32 cellular contexts compared by ENCODE assay signal in genomic region chr1:64546018-64546417, GRCh38.
DNase-seq lines count a peak whose midpoint lies in the region; FAIRE-seq and TF ChIP-seq lines count a peak whose summit lies in the region.
"Had no signal": no experiment of that assay in that cellular context is flagged by ENCODE, and none has a peak within 500 bp of the region (broad histone marks: within the 10 kb centered on the region; RNA-seq: fewer than 3 reads in every experiment).

No MANE protein-coding gene starts in this region.

- H4K5ac ChIP-seq in H1 (ENCODE audit: insufficient read length, low read depth, low read length), result no peak overlapping the region

- no peaks in the 10 kb centered on the region for H3K9me3 Mint-ChIP-seq in nephron
- no peaks in the 10 kb centered on the region for H3K9me3 Mint-ChIP-seq in activated naive CD8-positive, alpha-beta T cell treated with anti-CD3 and anti-CD28 coated beads for 36 hours
- H3K9me3 Mint-ChIP-seq: activated B cell treated with CpG ODN at 0.5 μM for 24 hours; CD4-positive, alpha-beta T cell; stimulated activated naive CD8-positive, alpha-beta T cell treated with anti-CD3 and anti-CD28 coated beads, Interleukin-15, Interleukin-2, amounts not matched to agents 100 ng/mL and 50 ng/mL, for 24 hours; T-cell had no signal

- no peak overlapping the region for H3K9ac ChIP-seq in H1 (replicated peaks in 1 of 4; ENCODE audit: extremely low read depth in 1 of 4, low read depth in 3 of 4, low read length in 3 of 4)
- no peak overlapping the region for H3K9ac ChIP-seq in colonic mucosa (ENCODE audit: low read depth in 2 of 2, low read length in 2 of 2)

- intact Hi-C loops in A673 (cut with micrococcal nuclease; ENCODE audit: unreplicated experiment), result no loop called here
- intact Hi-C loops in colonic mucosa (cut with DNase I), result no loop called here

- H3K23me2 ChIP-seq in H1 (ENCODE audit: low read depth, low read length), result no peaks in the 10 kb centered on the region

- H3K23ac ChIP-seq in H1 (ENCODE audit: insufficient read length), result no peak overlapping the region

- FAIRE-seq in H1 (lab: Jason Lieb, UNC), result peak; percentile 88
- FAIRE-seq in RCC 7860 (lab: Jason Lieb, UNC), result no peak
- FAIRE-seq: A549, HepG2, urothelium cell line had no signal

- no peak overlapping the region for H2AFZ ChIP-seq in H1 (ENCODE audit: low read length)

- no peak overlapping the region for H3K4ac ChIP-seq in H1 (replicated peaks; ENCODE audit: insufficient read length, low read depth, low read length)

- 29% methylated on average over 2 of the region's 2 CpGs; no CpG with 5 or more reads in 1 of the 2 experiments for WGBS in H1 (ENCODE audit: extremely low coverage in 1 of 2, insufficient coverage in 1 of 2, insufficient read length in 1 of 2, insufficient replicate concordance in 2 of 2, low coverage in 1 of 2, low lambda C conversion rate in 2 of 2, missing lambda C conversion rate in 1 of 2), 2 experiments

- no peak overlapping the region for H4K91ac ChIP-seq in H1 (replicated peaks; ENCODE audit: insufficient read length, low read length)

- H3K9me3 ChIP-seq in A673 (ENCODE audit: low read depth, low read length, poor library complexity, severe bottlenecking) (no peaks in the 10 kb centered on the region), HEK293 (ENCODE audit: control insufficient read depth, insufficient read depth, low read depth, low read length) (no peaks in the 10 kb centered on the region), H1 (ENCODE audit: insufficient read depth in 2 of 2, low read depth in 1 of 2, low read length in 1 of 2) (no peaks in the 10 kb centered on the region), colonic mucosa (no peaks in the 10 kb centered on the region)
- H3K9me3 ChIP-seq: A549, esophagus muscularis mucosa, heart left ventricle, SJSA1, spleen, thoracic aorta had no signal

- CTCF ChIA-PET in A673 (lab: Charles Lee), result no interaction called here
- CTCF ChIA-PET in HEK293 (lab: Yijun Ruan, JAX), result no interaction called here
- CTCF ChIA-PET in H1 (lab: Charles Lee; ENCODE audit: partially characterized antibody), result interaction anchor here (1.2 kb wide), 1 partner anchor 32 kb away, joined by 3 read pairs; no protein-coding TSS in a partner anchor

- H3K27me3 ChIP-seq in A673 (replicated peaks; ENCODE audit: insufficient read depth, low read depth, low read length, poor library complexity) (no peaks in the 10 kb centered on the region), H1 (replicated peaks in 1 of 4; ENCODE audit: control insufficient read depth in 3 of 4, extremely low read depth in 1 of 4, insufficient read depth in 3 of 4, low read length in 3 of 4) (no peaks in the 10 kb centered on the region), colonic mucosa (no peaks in the 10 kb centered on the region)
- H3K27me3 ChIP-seq: esophagus muscularis mucosa, foreskin keratinocyte, heart left ventricle, SJSA1, spleen had no signal

- H3K79me2 ChIP-seq in H1 (ENCODE audit: control insufficient read depth in 1 of 2, insufficient read depth in 2 of 2, low read length in 2 of 2), result peaks cover 4 to 97% of the 10 kb centered on the region in 2 experiments; a peak in 3 of 4 replicates

- POLR2A ChIA-PET in A673 (lab: Charles Lee; ENCODE audit: low non-redundant PET), result no interaction called here
- POLR2A ChIA-PET in HEK293 (lab: Yijun Ruan, JAX), result no interaction called here
- POLR2A ChIA-PET in H1 (lab: Charles Lee; ENCODE audit: partially characterized antibody), result no interaction called here

- H3K4me1 ChIP-seq in A673 (ENCODE audit: insufficient read depth, low read length, poor library complexity, severe bottlenecking), result peaks cover 65% of the 10 kb centered on the region
- H3K4me1 ChIP-seq in HEK293 (ENCODE audit: control insufficient read depth, insufficient read depth, low read length), result peaks cover 49% of the 10 kb centered on the region
- peaks cover 5 to 9% (median 6%) of the 10 kb centered on the region in 4 experiments; a peak in 5 of 7 replicates for H3K4me1 ChIP-seq in H1 (replicated peaks in 1 of 4; ENCODE audit: control insufficient read depth in 3 of 4, insufficient read depth in 4 of 4, low read length in 3 of 4)
- no peaks in the 10 kb centered on the region for H3K4me1 ChIP-seq in colonic mucosa
- H3K4me1 ChIP-seq: foreskin keratinocyte, SJSA1 had no signal

- peaks cover 71% of the 10 kb centered on the region for H3K4me1 Mint-ChIP-seq in nephron
- peaks cover 53% of the 10 kb centered on the region for H3K4me1 Mint-ChIP-seq in activated naive CD8-positive, alpha-beta T cell treated with anti-CD3 and anti-CD28 coated beads for 36 hours
- H3K4me1 Mint-ChIP-seq: activated B cell treated with CpG ODN at 0.5 μM for 24 hours had no signal

- TF ChIP-seq CTCF in A673 (conservative IDR thresholded peaks at IDR 0.05; ENCODE audit: low read depth, low read length), result no peak
- no peak for TF ChIP-seq CTCF in HEK293 (tag by site-specific recombination; IDR thresholded peaks at IDR 0.05)
- TF ChIP-seq CTCF in H1 (IDR thresholded peaks at IDR 0.05; ENCODE audit: control extremely low read depth in 1 of 3, insufficient read depth in 1 of 3, low read depth in 1 of 3, low read length in 3 of 3), result no peak
- TF ChIP-seq CTCF in nephron (IDR thresholded peaks at IDR 0.05; ENCODE audit: unreplicated experiment in 3 of 3), result no peak
- TF ChIP-seq CTCF in colonic mucosa (IDR thresholded peaks at IDR 0.05), result no peak

- no peak overlapping the region for H2BK12ac ChIP-seq in H1 (ENCODE audit: low read depth, low read length)

- DNase-seq in A673 (ENCODE audit: low spot score) (peak; percentile 69), H1 (ENCODE audit: low read depth in 1 of 2, low spot score in 2 of 2) (no peak), RCC 7860 (ENCODE audit: low spot score) (no peak), colonic mucosa (no peak)
- no peak for DNase-seq in activated naive CD8-positive, alpha-beta T cell treated with anti-CD3 and anti-CD28 coated beads for 36 hours
- DNase-seq in activated CD4-positive, alpha-beta T cell treated with anti-CD3 and anti-CD28 coated beads for 48 hours, result no peak
- DNase-seq: activated B cell treated with CpG ODN at 0.5 μM for 24 hours; activated CD8-positive, alpha-beta memory T cell treated with anti-CD3 and anti-CD28 coated beads, Interleukin-2, amount 10 ng/mL, durations not matched to agents 7 days and 5 days; activated naive CD4-positive, alpha-beta T cell; activated T-cell treated with anti-CD3 and anti-CD28 coated beads, Interleukin-2, amount 50 U/mL, for 48 hours; CD4-positive, alpha-beta T cell; foreskin keratinocyte; HCEC 1CT; heart left ventricle; Karpas-422; NCI-H1930; posterior cingulate gyrus; right cardiac atrium; RPMI8226; spleen; stimulated activated CD8-positive, alpha-beta memory T cell treated with anti-CD3 and anti-CD28 coated beads, Interleukin-4, amount 100 ng/mL, for 48 hours; T-cell had no signal

- H3K36me3 ChIP-seq in A673 (ENCODE audit: insufficient read depth, low read length, poor library complexity, severe bottlenecking), result no peaks in the 10 kb centered on the region
- H3K36me3 ChIP-seq in HEK293 (ENCODE audit: control insufficient read depth in 2 of 2, insufficient read depth in 1 of 2, low read length in 2 of 2), result no peaks in the 10 kb centered on the region
- peaks cover 0 to 3% (median 0%) of the 10 kb centered on the region in 4 experiments; a peak in 1 of 8 replicates for H3K36me3 ChIP-seq in H1 (ENCODE audit: control insufficient read depth in 2 of 4, insufficient read depth in 4 of 4, low read length in 3 of 4)
- H3K36me3 ChIP-seq in colonic mucosa, result no peaks in the 10 kb centered on the region
- H3K36me3 ChIP-seq: esophagus muscularis mucosa, heart left ventricle, SJSA1, spleen, thoracic aorta had no signal

- H3K36me3 Mint-ChIP-seq in nephron (ENCODE audit: low read depth), result no peaks in the 10 kb centered on the region
- H3K36me3 Mint-ChIP-seq in activated naive CD8-positive, alpha-beta T cell treated with anti-CD3 and anti-CD28 coated beads for 36 hours, result no peaks in the 10 kb centered on the region
- H3K36me3 Mint-ChIP-seq: T-cell had no signal

- no peak for TF ChIP-seq EP300 in H1 (IDR thresholded peaks at IDR 0.05; ENCODE audit: borderline replicate concordance in 1 of 2, low read depth in 2 of 2, low read length in 2 of 2)

- H3K4me3 ChIP-seq in A673 (ENCODE audit: low read depth, low read length, poor library complexity, severe bottlenecking), result no peak overlapping the region
- H3K4me3 ChIP-seq in HEK293 (ENCODE audit: low read depth, low read length), result no peak overlapping the region
- H3K4me3 ChIP-seq in H1 (ENCODE audit: extremely low read depth in 1 of 4, insufficient read depth in 2 of 4, low read depth in 3 of 4, low read length in 4 of 4), result no peak overlapping the region
- no peak overlapping the region for H3K4me3 ChIP-seq in colonic mucosa
- H3K4me3 ChIP-seq: A549, esophagus muscularis mucosa, heart left ventricle, lung, SJSA1, spleen, thoracic aorta had no signal

- no peak for TF ChIP-seq RAD21 in H1 (IDR thresholded peaks at IDR 0.05 in 1 of 2, conservative IDR thresholded peaks at IDR 0.05 in 1 of 2; ENCODE audit: low read depth in 2 of 2, low read length in 2 of 2)

- no peak overlapping the region for H2AK5ac ChIP-seq in H1 (ENCODE audit: low read depth, low read length)

- H3K27ac ChIP-seq in A673 (ENCODE audit: low read depth, low read length, poor library complexity, severe bottlenecking), result no peak overlapping the region
- no peak overlapping the region for H3K27ac ChIP-seq in HEK293 (ENCODE audit: extremely low read depth, low read depth, low read length)
- H3K27ac ChIP-seq in H1 (ENCODE audit: low read depth, low read length), result no peak overlapping the region
- no peak overlapping the region for H3K27ac ChIP-seq in colonic mucosa
- H3K27ac ChIP-seq: A549, foreskin keratinocyte, heart left ventricle, SJSA1, spleen, thoracic aorta had no signal

- no peak overlapping the region for H3K4me3 Mint-ChIP-seq in nephron
- H3K4me3 Mint-ChIP-seq in activated naive CD8-positive, alpha-beta T cell treated with anti-CD3 and anti-CD28 coated beads for 36 hours, result no peak overlapping the region
- H3K4me3 Mint-ChIP-seq: activated B cell treated with CpG ODN at 0.5 μM for 24 hours; activated CD8-positive, alpha-beta memory T cell treated with anti-CD3 and anti-CD28 coated beads, Interleukin-2, amount 10 ng/mL, durations not matched to agents 7 days and 5 days; stimulated activated naive CD8-positive, alpha-beta T cell treated with anti-CD3 and anti-CD28 coated beads, Interleukin-15, Interleukin-2, amounts not matched to agents 100 ng/mL and 50 ng/mL, for 24 hours had no signal

- peak overlapping the region; percentile 37 to 64 (median 53) for H3K27ac Mint-ChIP-seq in nephron
- no peak overlapping the region for H3K27ac Mint-ChIP-seq in activated naive CD8-positive, alpha-beta T cell treated with anti-CD3 and anti-CD28 coated beads for 36 hours
- H3K27ac Mint-ChIP-seq: activated B cell treated with CpG ODN at 0.5 μM for 24 hours; activated CD8-positive, alpha-beta memory T cell treated with anti-CD3 and anti-CD28 coated beads, Interleukin-2, amount 10 ng/mL, durations not matched to agents 7 days and 5 days; stimulated activated naive CD8-positive, alpha-beta T cell treated with anti-CD3 and anti-CD28 coated beads, Interleukin-15, Interleukin-2, amounts not matched to agents 100 ng/mL and 50 ng/mL, for 24 hours; T-cell had no signal

- H3K56ac ChIP-seq in H1 (replicated peaks; ENCODE audit: insufficient read length, low read depth, low read length), result no peak overlapping the region

- no peak overlapping the region for H3K18ac ChIP-seq in H1 (ENCODE audit: extremely low read depth, low read length)

- H2BK20ac ChIP-seq in H1 (ENCODE audit: low read length), result no peak overlapping the region

- no peaks in the 10 kb centered on the region for H3K27me3 Mint-ChIP-seq in nephron (ENCODE audit: low read depth)
- H3K27me3 Mint-ChIP-seq in activated naive CD8-positive, alpha-beta T cell treated with anti-CD3 and anti-CD28 coated beads for 36 hours, result no peaks in the 10 kb centered on the region
- H3K27me3 Mint-ChIP-seq: CD4-positive, alpha-beta T cell; stimulated activated naive CD8-positive, alpha-beta T cell treated with anti-CD3 and anti-CD28 coated beads, Interleukin-15, Interleukin-2, amounts not matched to agents 100 ng/mL and 50 ng/mL, for 24 hours; T-cell had no signal

- no TSS peak for BruUV-seq in A673 (replicated peaks; lab: Mats Ljungman, UMichigan)

- no peak overlapping the region for H2BK120ac ChIP-seq in H1 (replicated peaks; ENCODE audit: low read depth, low read length)

- peak overlapping the region in 1 of 2 experiments; percentile 40; a peak in 1 of 4 replicates for H3K4me2 ChIP-seq in H1 (ENCODE audit: insufficient read depth in 1 of 2, low read depth in 2 of 2, low read length in 2 of 2)
- H3K4me2 ChIP-seq: A549 had no signal

- no peak overlapping the region for H2BK5ac ChIP-seq in H1 (ENCODE audit: low read depth, low read length)

- no peak for TF ChIP-seq POLR2A in H1 (IDR thresholded peaks at IDR 0.05; ENCODE audit: control extremely low read depth in 1 of 2, low read depth in 2 of 2, low read length in 2 of 2)

- H3K79me1 ChIP-seq in H1 (ENCODE audit: low read depth, low read length), result peaks cover 8% of the 10 kb centered on the region

- H3K14ac ChIP-seq in H1 (ENCODE audit: insufficient read length), result no peak overlapping the region

- no peak overlapping the region for H4K8ac ChIP-seq in H1 (ENCODE audit: extremely low read depth, insufficient read depth, low read length)

- H4K20me1 ChIP-seq in H1 (replicated peaks in 1 of 2; ENCODE audit: control insufficient read depth in 1 of 2, insufficient read depth in 2 of 2, low read length in 2 of 2), result peaks cover 8 to 16% of the 10 kb centered on the region in 2 experiments

- H2BK15ac ChIP-seq in H1 (ENCODE audit: low read length), result no peak overlapping the region
